17 cellular contexts compared by ENCODE assay signal in the genomic region with DNA sequence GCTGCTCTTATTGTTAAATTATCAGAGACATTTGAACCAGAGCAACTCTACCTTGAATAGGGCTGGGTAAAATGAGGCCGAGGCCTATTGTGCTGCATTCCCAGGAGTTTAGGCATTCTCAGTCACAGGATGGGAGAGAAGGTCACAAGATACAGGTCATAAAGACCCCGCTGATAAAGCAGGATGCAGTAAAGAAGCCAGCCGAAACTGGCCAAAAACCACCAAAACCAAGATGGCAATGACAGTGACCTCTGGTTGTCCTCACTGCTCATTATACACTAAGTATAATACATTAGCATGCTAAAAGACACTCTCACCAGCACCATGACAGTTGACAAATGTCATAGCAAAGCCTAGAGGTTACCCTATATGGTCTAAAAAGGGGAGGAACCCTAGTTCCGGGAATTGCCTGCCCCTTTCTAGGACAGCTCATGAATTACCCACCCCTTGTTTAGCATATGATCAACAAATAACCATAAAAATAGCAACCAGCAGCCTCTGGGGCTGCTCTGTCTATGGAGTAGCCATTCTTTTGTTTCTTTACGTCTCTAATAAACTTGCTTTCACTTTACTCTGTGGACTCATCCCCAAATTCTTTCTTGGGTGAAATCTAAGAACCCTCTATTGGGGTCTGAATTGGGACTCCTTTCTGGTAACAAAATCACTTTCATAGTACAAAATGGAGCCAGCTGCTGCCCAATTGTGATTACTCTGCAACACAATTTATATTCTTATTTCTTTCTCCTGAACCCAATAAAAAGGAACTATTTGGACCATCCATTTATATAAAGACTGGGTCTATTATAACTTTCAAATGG.
"Had no signal": no experiment of that assay in that cellular context is flagged by ENCODE, and none has a peak within 500 bp of the region (broad histone marks: within the 10 kb centered on the region; RNA-seq: fewer than 3 reads in every experiment).

No MANE protein-coding gene starts in this region.

- H3K9me3 Mint-ChIP-seq: memory B cell, nephron had no signal

- DNase-seq: activated CD4-positive, alpha-beta T cell treated with anti-CD3 and anti-CD28 coated beads, Interleukin-2, amount 50 U/mL, for 1 hour; amniotic stem cell; foreskin keratinocyte; hypothalamus; kidney; left lung; posterior cingulate gyrus; retina; stimulated activated CD4-positive, alpha-beta T cell treated with anti-CD3 and anti-CD28 coated beads, Interleukin-2, amount 100 ng/mL, for 48 hours; stomach; T1000; upper lobe of right lung had no signal

- H3K36me3 Mint-ChIP-seq: memory B cell had no signal

- H3K4me3 ChIP-seq: left lung, stomach, thoracic aorta, upper lobe of right lung had no signal

- H3K27ac ChIP-seq: epithelial cell of prostate, foreskin keratinocyte, left lung, thoracic aorta, upper lobe of right lung had no signal

- H3K27me3 ChIP-seq: foreskin keratinocyte, left lung, stomach, upper lobe of right lung had no signal

- H3K27ac Mint-ChIP-seq: activated naive CD8-positive, alpha-beta T cell; memory B cell; nephron had no signal

- H3K4me1 Mint-ChIP-seq: memory B cell had no signal

- H3K4me1 ChIP-seq: foreskin keratinocyte, upper lobe of right lung had no signal

- H3K27me3 Mint-ChIP-seq: activated naive CD8-positive, alpha-beta T cell had no signal

- H3K4me3 Mint-ChIP-seq: activated naive CD8-positive, alpha-beta T cell; memory B cell; nephron had no signal

- H3K36me3 ChIP-seq: thoracic aorta had no signal

- H3K9me3 ChIP-seq: left lung, stomach, thoracic aorta, upper lobe of right lung had no signal

- ATAC-seq: foreskin keratinocyte, left lung had no signal
